ENCODE assay signal across 10 cellular contexts in the genomic region with DNA sequence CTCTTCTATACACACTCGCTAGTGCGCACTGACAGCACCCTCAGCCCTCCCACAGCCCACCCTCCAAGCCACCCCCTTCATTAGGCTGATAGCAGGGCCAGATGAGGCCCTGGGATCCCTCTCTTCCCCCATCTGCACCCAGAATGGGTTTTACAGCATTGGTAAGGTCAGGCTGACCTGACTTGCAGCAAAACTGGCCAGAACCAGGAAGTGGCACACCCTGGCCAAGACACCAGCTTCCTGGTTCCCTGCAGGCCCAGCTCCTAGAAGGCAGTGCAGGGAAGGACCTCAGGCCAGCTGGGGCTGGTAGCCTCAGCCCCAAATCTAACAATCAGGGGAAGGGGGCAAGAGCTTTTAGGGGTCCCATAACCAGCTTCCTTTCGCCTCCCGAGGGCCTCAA. TPM values are rescaled to one million over a fixed set of nuclear protein-coding genes. Genes with fewer than 3 reads are reported as not detected.
DNase-seq lines count a peak whose midpoint lies in the region; ATAC-seq and TF ChIP-seq lines count a peak whose summit lies in the region.
"Had no signal": no experiment of that assay in that cellular context is flagged by ENCODE, and none has a peak within 500 bp of the region (broad histone marks: within the 10 kb centered on the region; RNA-seq: fewer than 3 reads in every experiment).

No MANE protein-coding gene starts in this region.

- CTCF ChIA-PET in mammary epithelial cell (lab: Charles Lee; ENCODE audit: low non-redundant PET), result no interaction called here

- dilution Hi-C loops in mammary epithelial cell (cut with HindIII; ENCODE audit: low sequenced_read_pairs), result loop anchor here (5.0 kb wide), 1 partner anchor 92 kb away; no protein-coding TSS in a partner anchor

- H3K4me1 ChIP-seq in mammary epithelial cell (ENCODE audit: insufficient read depth, low read length) (peaks cover 57% of the 10 kb centered on the region), mucosa of stomach (ENCODE audit: control insufficient read depth, insufficient read depth, low read length) (peaks cover 82% of the 10 kb centered on the region)

- in situ Hi-C loops in mammary epithelial cell (cut with MboI; ENCODE audit: low sequenced_read_pairs in 2 of 2), result no loop called here

- POLR2A ChIA-PET in activated naive CD8-positive, alpha-beta T cell treated with anti-CD3 and anti-CD28 coated beads, Interleukin-2, amount 10 ng/mL, durations not matched to agents 7 days and 5 days (lab: Charles Lee), result interaction anchor here (0.8 to 1.2 kb wide), 3 partner anchors 32 to 107 kb away, joined by 3 to 4 read pairs (median 3); partner anchors contain the start of genes CUEDC1 and SRSF1

- peak overlapping the region; percentile 41 for H2AFZ ChIP-seq in mammary epithelial cell (ENCODE audit: low read depth, low read length)

- DNase-seq in activated naive CD8-positive, alpha-beta T cell treated with anti-CD3 and anti-CD28 coated beads, Interleukin-2, amount 10 ng/mL, durations not matched to agents 7 days and 5 days, result no peak
- no peak for DNase-seq in activated naive CD8-positive, alpha-beta T cell treated with anti-CD3 and anti-CD28 coated beads, Interleukin-2, amount 50 U/mL, for 24 hours
- DNase-seq in mammary epithelial cell (no peak), pons (ENCODE audit: low spot score) (no peak), iPS-NIHi11 (ENCODE audit: low spot score) (no peak)
- DNase-seq in activated CD4-positive, alpha-beta T cell treated with anti-CD3 and anti-CD28 coated beads for 4 hours, result no peak
- DNase-seq: CD8-positive, alpha-beta T cell had no signal

- H3K9ac ChIP-seq in mammary epithelial cell (ENCODE audit: insufficient read depth, low read length) (no peak overlapping the region), mucosa of stomach (ENCODE audit: low read length) (peak overlapping the region; percentile 59)

- no peak overlapping the region for H3K4me3 Mint-ChIP-seq in activated naive CD8-positive, alpha-beta T cell treated with anti-CD3 and anti-CD28 coated beads, Interleukin-2, amount 10 ng/mL, durations not matched to agents 7 days and 5 days
- H3K4me3 Mint-ChIP-seq in activated naive CD8-positive, alpha-beta T cell treated with anti-CD3 and anti-CD28 coated beads, Interleukin-2, amount 50 U/mL, for 24 hours, result no peak overlapping the region
- H3K4me3 Mint-ChIP-seq: CD8-positive, alpha-beta T cell had no signal

- H3K27me3 Mint-ChIP-seq in activated naive CD8-positive, alpha-beta T cell treated with anti-CD3 and anti-CD28 coated beads, Interleukin-2, amount 10 ng/mL, durations not matched to agents 7 days and 5 days, result no peaks in the 10 kb centered on the region
- H3K27me3 Mint-ChIP-seq in activated naive CD8-positive, alpha-beta T cell treated with anti-CD3 and anti-CD28 coated beads, Interleukin-2, amount 50 U/mL, for 24 hours, result peaks cover 2% of the 10 kb centered on the region

- peaks cover 15% of the 10 kb centered on the region for H3K4me1 Mint-ChIP-seq in activated naive CD8-positive, alpha-beta T cell treated with anti-CD3 and anti-CD28 coated beads, Interleukin-2, amount 10 ng/mL, durations not matched to agents 7 days and 5 days
- peaks cover 12% of the 10 kb centered on the region for H3K4me1 Mint-ChIP-seq in activated naive CD8-positive, alpha-beta T cell treated with anti-CD3 and anti-CD28 coated beads, Interleukin-2, amount 50 U/mL, for 24 hours

- H3K36me3 Mint-ChIP-seq in activated naive CD8-positive, alpha-beta T cell treated with anti-CD3 and anti-CD28 coated beads, Interleukin-2, amount 10 ng/mL, durations not matched to agents 7 days and 5 days, result no peaks in the 10 kb centered on the region
- no peaks in the 10 kb centered on the region for H3K36me3 Mint-ChIP-seq in activated naive CD8-positive, alpha-beta T cell treated with anti-CD3 and anti-CD28 coated beads, Interleukin-2, amount 50 U/mL, for 24 hours (ENCODE audit: low read depth)
- H3K36me3 Mint-ChIP-seq: CD8-positive, alpha-beta T cell had no signal

- 95% methylated on average over 4 of the region's 4 CpGs for WGBS in mammary epithelial cell (ENCODE audit: low coverage, missing lambda C conversion rate)

- no peaks in the 10 kb centered on the region for H3K9me3 Mint-ChIP-seq in activated naive CD8-positive, alpha-beta T cell treated with anti-CD3 and anti-CD28 coated beads, Interleukin-2, amount 10 ng/mL, durations not matched to agents 7 days and 5 days
- no peaks in the 10 kb centered on the region for H3K9me3 Mint-ChIP-seq in activated naive CD8-positive, alpha-beta T cell treated with anti-CD3 and anti-CD28 coated beads, Interleukin-2, amount 50 U/mL, for 24 hours
- H3K9me3 Mint-ChIP-seq: activated T-helper 2 cell treated with anti-CD3 and anti-CD28 coated beads, Interferon-gamma antibody, Interleukin-2, Interleukin-4, amounts not matched to agents 10 μg/mL and 5 μg/mL and 100 μg/mL, durations not matched to agents 14 hours and 24 hours and 36 hours; CD8-positive, alpha-beta T cell had no signal

- H4K20me1 ChIP-seq in mammary epithelial cell (ENCODE audit: insufficient read depth, low read length), result no peaks in the 10 kb centered on the region

- intact Hi-C loops in mammary epithelial cell (cut with micrococcal nuclease), result loop anchor here (2.0 kb wide), 1 partner anchor 31 kb away; no protein-coding TSS in a partner anchor

- H3K27me3 ChIP-seq in mammary epithelial cell (ENCODE audit: insufficient read depth, low read length) (no peaks in the 10 kb centered on the region), mucosa of stomach (ENCODE audit: control insufficient read depth, insufficient read depth, low read length) (no peaks in the 10 kb centered on the region)

- H3K4me3 ChIP-seq in mammary epithelial cell (replicated peaks in 1 of 3; ENCODE audit: insufficient read depth in 1 of 3, low read depth in 2 of 3, low read length in 3 of 3) (no peak overlapping the region), mucosa of stomach (ENCODE audit: low read length) (no peak overlapping the region)

- peak overlapping the region; percentile 49 for H3K27ac Mint-ChIP-seq in activated naive CD8-positive, alpha-beta T cell treated with anti-CD3 and anti-CD28 coated beads, Interleukin-2, amount 10 ng/mL, durations not matched to agents 7 days and 5 days
- no peak overlapping the region for H3K27ac Mint-ChIP-seq in activated naive CD8-positive, alpha-beta T cell treated with anti-CD3 and anti-CD28 coated beads, Interleukin-2, amount 50 U/mL, for 24 hours
- H3K27ac Mint-ChIP-seq: activated T-helper 2 cell treated with anti-CD3 and anti-CD28 coated beads, Interferon-gamma antibody, Interleukin-2, Interleukin-4, amounts not matched to agents 10 μg/mL and 5 μg/mL and 100 μg/mL, durations not matched to agents 14 hours and 24 hours and 36 hours; CD8-positive, alpha-beta T cell had no signal

- H3K36me3 ChIP-seq in mammary epithelial cell (ENCODE audit: insufficient read depth, low read length), result no peaks in the 10 kb centered on the region
- no peaks in the 10 kb centered on the region for H3K36me3 ChIP-seq in mucosa of stomach (ENCODE audit: control insufficient read depth, insufficient read depth, low read length)

- H3K4me2 ChIP-seq in mammary epithelial cell (ENCODE audit: insufficient read depth, low read depth, low read length), result no peak overlapping the region

- no peak for TF ChIP-seq CTCF in mammary epithelial cell (conservative IDR thresholded peaks at IDR 0.05 in 1 of 2, IDR thresholded peaks at IDR 0.05 in 1 of 2; ENCODE audit: extremely low read depth in 1 of 2, insufficient read depth in 1 of 2, low read depth in 1 of 2, low read length in 2 of 2)

- no peaks in the 10 kb centered on the region for H3K79me2 ChIP-seq in mammary epithelial cell (ENCODE audit: insufficient read depth, low read length)

- H3K9me3 ChIP-seq in mammary epithelial cell (replicated peaks; ENCODE audit: insufficient read depth, low read length) (no peaks in the 10 kb centered on the region), mucosa of stomach (ENCODE audit: control insufficient read depth, low read length) (no peaks in the 10 kb centered on the region)

- H3K27ac ChIP-seq in mammary epithelial cell (ENCODE audit: insufficient read depth, low read depth, low read length), result no peak overlapping the region

- no TSS peak for BruUV-seq in mammary epithelial cell (replicated peaks; lab: Mats Ljungman, UMichigan)

- no peak for ATAC-seq in activated naive CD8-positive, alpha-beta T cell treated with anti-CD3 and anti-CD28 coated beads, Interleukin-2, amount 10 ng/mL, durations not matched to agents 7 days and 5 days (ENCODE audit: low read depth)
- no peak for ATAC-seq in activated naive CD8-positive, alpha-beta T cell treated with anti-CD3 and anti-CD28 coated beads, Interleukin-2, amount 50 U/mL, for 24 hours
- no peak for ATAC-seq in GM19397 (IDR thresholded peaks at IDR 0.05; ENCODE audit: unreplicated experiment)
- ATAC-seq: CD8-positive, alpha-beta T cell had no signal

RNA-seq across cellular contexts. Expression of gene MRPS23, which starts 50.0 kb away (rescaled TPM):
- total RNA-seq in activated naive CD8-positive, alpha-beta T cell treated with anti-CD3 and anti-CD28 coated beads, Interleukin-2, amount 10 ng/mL, durations not matched to agents 7 days and 5 days, result 10 to 100 TPM; 32.1 to 38.2 TPM
- total RNA-seq in mammary epithelial cell, result 10 to 100 TPM; 17.7 to 48.4 TPM
- 63.7 TPM for polyA plus RNA-seq in mammary epithelial cell
- 9.9 TPM for polyA minus RNA-seq in mammary epithelial cell

RNA-seq across cellular contexts. Expression of gene CUEDC1, which starts 55.4 kb away (rescaled TPM):
- 1 to 10 TPM in 1 of 2 experiments, under 1 TPM in 1; 0.28 to 1.2 TPM for total RNA-seq in activated naive CD8-positive, alpha-beta T cell treated with anti-CD3 and anti-CD28 coated beads, Interleukin-2, amount 10 ng/mL, durations not matched to agents 7 days and 5 days
- total RNA-seq in mammary epithelial cell, result 10 to 100 TPM in 1 of 2 donors, 1 to 10 TPM in 1; 1.8 to 14.4 TPM
- polyA plus RNA-seq in mammary epithelial cell, result 9.2 TPM
- polyA minus RNA-seq in mammary epithelial cell, result 22.4 TPM
